Comparison of ENCODE assay signal across 1 cellular context in the genomic region with DNA sequence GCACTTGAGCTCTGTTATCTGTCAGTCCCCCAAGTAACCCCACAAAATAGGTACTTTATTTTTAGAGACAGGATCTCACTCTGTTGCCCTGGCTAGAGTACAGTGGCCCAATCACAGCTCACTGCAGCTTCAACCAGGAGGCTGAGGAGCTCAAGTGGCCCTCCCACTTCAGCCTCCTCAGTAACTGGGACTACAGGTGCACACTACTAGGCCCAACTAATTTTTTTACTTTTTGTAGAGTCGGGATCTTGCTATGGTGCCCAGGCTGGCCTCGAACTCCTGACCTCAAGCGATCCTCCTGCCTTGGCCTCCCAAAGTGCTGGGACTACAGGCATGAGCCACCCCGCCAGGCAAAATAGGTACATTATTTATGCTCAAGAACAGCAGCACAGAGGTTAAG.
TF ChIP-seq lines count a peak whose summit lies in the region.

No MANE protein-coding gene starts in this region.

TF ChIP-seq in GM23338, 12 proteins besides CTCF, POLR2A, EP300 and RAD21 (continued from another document):
- TF ChIP-seq, protein P1, sequence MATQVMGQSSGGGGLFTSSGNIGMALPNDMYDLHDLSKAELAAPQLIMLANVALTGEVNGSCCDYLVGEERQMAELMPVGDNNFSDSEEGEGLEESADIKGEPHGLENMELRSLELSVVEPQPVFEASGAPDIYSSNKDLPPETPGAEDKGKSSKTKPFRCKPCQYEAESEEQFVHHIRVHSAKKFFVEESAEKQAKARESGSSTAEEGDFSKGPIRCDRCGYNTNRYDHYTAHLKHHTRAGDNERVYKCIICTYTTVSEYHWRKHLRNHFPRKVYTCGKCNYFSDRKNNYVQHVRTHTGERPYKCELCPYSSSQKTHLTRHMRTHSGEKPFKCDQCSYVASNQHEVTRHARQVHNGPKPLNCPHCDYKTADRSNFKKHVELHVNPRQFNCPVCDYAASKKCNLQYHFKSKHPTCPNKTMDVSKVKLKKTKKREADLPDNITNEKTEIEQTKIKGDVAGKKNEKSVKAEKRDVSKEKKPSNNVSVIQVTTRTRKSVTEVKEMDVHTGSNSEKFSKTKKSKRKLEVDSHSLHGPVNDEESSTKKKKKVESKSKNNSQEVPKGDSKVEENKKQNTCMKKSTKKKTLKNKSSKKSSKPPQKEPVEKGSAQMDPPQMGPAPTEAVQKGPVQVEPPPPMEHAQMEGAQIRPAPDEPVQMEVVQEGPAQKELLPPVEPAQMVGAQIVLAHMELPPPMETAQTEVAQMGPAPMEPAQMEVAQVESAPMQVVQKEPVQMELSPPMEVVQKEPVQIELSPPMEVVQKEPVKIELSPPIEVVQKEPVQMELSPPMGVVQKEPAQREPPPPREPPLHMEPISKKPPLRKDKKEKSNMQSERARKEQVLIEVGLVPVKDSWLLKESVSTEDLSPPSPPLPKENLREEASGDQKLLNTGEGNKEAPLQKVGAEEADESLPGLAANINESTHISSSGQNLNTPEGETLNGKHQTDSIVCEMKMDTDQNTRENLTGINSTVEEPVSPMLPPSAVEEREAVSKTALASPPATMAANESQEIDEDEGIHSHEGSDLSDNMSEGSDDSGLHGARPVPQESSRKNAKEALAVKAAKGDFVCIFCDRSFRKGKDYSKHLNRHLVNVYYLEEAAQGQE (IDR thresholded peaks at IDR 0.05; ENCODE audit: unreplicated experiment) = no peak
- no peak for TF ChIP-seq POLR2AphosphoS5 (IDR thresholded peaks at IDR 0.05; ENCODE audit: low read depth)
- TF ChIP-seq, protein P2, sequence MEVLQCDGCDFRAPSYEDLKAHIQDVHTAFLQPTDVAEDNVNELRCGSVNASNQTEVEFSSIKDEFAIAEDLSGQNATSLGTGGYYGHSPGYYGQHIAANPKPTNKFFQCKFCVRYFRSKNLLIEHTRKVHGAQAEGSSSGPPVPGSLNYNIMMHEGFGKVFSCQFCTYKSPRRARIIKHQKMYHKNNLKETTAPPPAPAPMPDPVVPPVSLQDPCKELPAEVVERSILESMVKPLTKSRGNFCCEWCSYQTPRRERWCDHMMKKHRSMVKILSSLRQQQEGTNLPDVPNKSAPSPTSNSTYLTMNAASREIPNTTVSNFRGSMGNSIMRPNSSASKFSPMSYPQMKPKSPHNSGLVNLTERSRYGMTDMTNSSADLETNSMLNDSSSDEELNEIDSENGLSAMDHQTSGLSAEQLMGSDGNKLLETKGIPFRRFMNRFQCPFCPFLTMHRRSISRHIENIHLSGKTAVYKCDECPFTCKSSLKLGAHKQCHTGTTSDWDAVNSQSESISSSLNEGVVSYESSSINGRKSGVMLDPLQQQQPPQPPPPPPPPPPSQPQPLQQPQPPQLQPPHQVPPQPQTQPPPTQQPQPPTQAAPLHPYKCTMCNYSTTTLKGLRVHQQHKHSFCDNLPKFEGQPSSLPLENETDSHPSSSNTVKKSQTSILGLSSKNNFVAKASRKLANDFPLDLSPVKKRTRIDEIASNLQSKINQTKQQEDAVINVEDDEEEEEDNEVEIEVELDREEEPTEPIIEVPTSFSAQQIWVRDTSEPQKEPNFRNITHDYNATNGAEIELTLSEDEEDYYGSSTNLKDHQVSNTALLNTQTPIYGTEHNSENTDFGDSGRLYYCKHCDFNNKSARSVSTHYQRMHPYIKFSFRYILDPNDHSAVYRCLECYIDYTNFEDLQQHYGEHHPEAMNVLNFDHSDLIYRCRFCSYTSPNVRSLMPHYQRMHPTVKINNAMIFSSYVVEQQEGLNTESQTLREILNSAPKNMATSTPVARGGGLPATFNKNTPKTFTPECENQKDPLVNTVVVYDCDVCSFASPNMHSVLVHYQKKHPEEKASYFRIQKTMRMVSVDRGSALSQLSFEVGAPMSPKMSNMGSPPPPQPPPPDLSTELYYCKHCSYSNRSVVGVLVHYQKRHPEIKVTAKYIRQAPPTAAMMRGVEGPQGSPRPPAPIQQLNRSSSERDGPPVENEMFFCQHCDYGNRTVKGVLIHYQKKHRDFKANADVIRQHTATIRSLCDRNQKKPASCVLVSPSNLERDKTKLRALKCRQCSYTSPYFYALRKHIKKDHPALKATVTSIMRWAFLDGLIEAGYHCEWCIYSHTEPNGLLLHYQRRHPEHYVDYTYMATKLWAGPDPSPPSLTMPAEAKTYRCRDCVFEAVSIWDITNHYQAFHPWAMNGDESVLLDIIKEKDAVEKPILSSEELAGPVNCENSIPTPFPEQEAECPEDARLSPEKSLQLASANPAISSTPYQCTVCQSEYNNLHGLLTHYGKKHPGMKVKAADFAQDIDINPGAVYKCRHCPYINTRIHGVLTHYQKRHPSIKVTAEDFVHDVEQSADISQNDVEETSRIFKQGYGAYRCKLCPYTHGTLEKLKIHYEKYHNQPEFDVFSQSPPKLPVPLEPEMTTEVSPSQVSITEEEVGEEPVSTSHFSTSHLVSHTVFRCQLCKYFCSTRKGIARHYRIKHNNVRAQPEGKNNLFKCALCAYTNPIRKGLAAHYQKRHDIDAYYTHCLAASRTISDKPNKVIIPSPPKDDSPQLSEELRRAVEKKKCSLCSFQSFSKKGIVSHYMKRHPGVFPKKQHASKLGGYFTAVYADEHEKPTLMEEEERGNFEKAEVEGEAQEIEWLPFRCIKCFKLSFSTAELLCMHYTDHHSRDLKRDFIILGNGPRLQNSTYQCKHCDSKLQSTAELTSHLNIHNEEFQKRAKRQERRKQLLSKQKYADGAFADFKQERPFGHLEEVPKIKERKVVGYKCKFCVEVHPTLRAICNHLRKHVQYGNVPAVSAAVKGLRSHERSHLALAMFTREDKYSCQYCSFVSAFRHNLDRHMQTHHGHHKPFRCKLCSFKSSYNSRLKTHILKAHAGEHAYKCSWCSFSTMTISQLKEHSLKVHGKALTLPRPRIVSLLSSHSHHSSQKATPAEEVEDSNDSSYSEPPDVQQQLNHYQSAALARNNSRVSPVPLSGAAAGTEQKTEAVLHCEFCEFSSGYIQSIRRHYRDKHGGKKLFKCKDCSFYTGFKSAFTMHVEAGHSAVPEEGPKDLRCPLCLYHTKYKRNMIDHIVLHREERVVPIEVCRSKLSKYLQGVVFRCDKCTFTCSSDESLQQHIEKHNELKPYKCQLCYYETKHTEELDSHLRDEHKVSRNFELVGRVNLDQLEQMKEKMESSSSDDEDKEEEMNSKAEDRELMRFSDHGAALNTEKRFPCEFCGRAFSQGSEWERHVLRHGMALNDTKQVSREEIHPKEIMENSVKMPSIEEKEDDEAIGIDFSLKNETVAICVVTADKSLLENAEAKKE (CRISPR knock-in tag; IDR thresholded peaks at IDR 0.05) = no peak
- no peak for TF ChIP-seq STAT1 (IDR thresholded peaks at IDR 0.05; ENCODE audit: unreplicated experiment)
- no peak for TF ChIP-seq CREB1 (CRISPR knock-in tag; IDR thresholded peaks at IDR 0.05; ENCODE audit: low read depth)
- no peak for TF ChIP-seq ZNF331 (CRISPR knock-in tag; IDR thresholded peaks at IDR 0.05; ENCODE audit: low read depth)
- TF ChIP-seq ZNF114 (CRISPR knock-in tag; IDR thresholded peaks at IDR 0.05) = no peak
